ENCODE assay signal across 10 cellular contexts in genomic region chr1:84972377-84972987, GRCh38. TPM values are rescaled to one million over a fixed set of nuclear protein-coding genes. Genes with fewer than 3 reads are reported as not detected.
DNase-seq lines count a peak whose midpoint lies in the region; ATAC-seq and TF ChIP-seq lines count a peak whose summit lies in the region.
"Had no signal": no experiment of that assay in that cellular context is flagged by ENCODE, and none has a peak within 500 bp of the region (broad histone marks: within the 10 kb centered on the region; RNA-seq: fewer than 3 reads in every experiment).

No MANE protein-coding gene starts in this region.

- H3K9ac ChIP-seq in MM.1S (ENCODE audit: low read length), result no peak overlapping the region

- H3K4me1 ChIP-seq in MM.1S (ENCODE audit: low read length), result no peaks in the 10 kb centered on the region
- H3K4me1 ChIP-seq in prostate gland (replicated peaks), result no peaks in the 10 kb centered on the region
- H3K4me1 ChIP-seq: esophagus squamous epithelium, upper lobe of right lung had no signal

- 80% methylated on average over 1 of the region's 1 CpG for WGBS in prostate gland

- H3K4me3 ChIP-seq in MM.1S (ENCODE audit: low read length) (no peak overlapping the region), dorsolateral prefrontal cortex (no peak overlapping the region), prostate gland (no peak overlapping the region)
- H3K4me3 ChIP-seq: esophagus squamous epithelium, upper lobe of right lung had no signal

- H3F3A ChIP-seq in MM.1S (ENCODE audit: insufficient read depth, low read length), result no peaks in the 10 kb centered on the region

- no peak overlapping the region for H2AFZ ChIP-seq in MM.1S (ENCODE audit: low read length)

- CTCF ChIA-PET in HEK293T (lab: Yijun Ruan, JAX), result no interaction called here

- no peaks in the 10 kb centered on the region for H3K79me2 ChIP-seq in MM.1S (ENCODE audit: low read length)

- POLR2A ChIA-PET in HEK293T (lab: Yijun Ruan, JAX), result interaction anchor here (1.5 kb wide), 1 partner anchor 18 kb away, joined by 3 read pairs; no protein-coding TSS in a partner anchor

- H3K36me3 ChIP-seq in MM.1S (replicated peaks; ENCODE audit: insufficient read depth, low read length) (no peaks in the 10 kb centered on the region), prostate gland (no peaks in the 10 kb centered on the region)
- H3K36me3 ChIP-seq: esophagus squamous epithelium, upper lobe of right lung had no signal

- ATAC-seq in GM18868 (IDR thresholded peaks at IDR 0.05; ENCODE audit: unreplicated experiment), result peak; percentile 15
- ATAC-seq in GM21717 (IDR thresholded peaks at IDR 0.05; ENCODE audit: unreplicated experiment), result no peak
- ATAC-seq: upper lobe of right lung had no signal

- no peak for DNase-seq in HEK293T (ENCODE audit: extremely low spot score)
- DNase-seq in MM.1S, result peak; percentile 33
- peak; percentile 3 for DNase-seq in myocyte (ENCODE audit: low read depth)
- no peak for DNase-seq in dorsolateral prefrontal cortex
- no peak for DNase-seq in prostate gland (ENCODE audit: low spot score)
- DNase-seq: esophagus squamous epithelium, NCI-H69, upper lobe of right lung had no signal

- no peak for TF ChIP-seq POLR2A in prostate gland (IDR thresholded peaks at IDR 0.05)

- H4K20me1 ChIP-seq in MM.1S (ENCODE audit: insufficient read depth, low read length), result no peaks in the 10 kb centered on the region

- H3K9me2 ChIP-seq in MM.1S (replicated peaks; ENCODE audit: insufficient read depth, low read length), result no peaks in the 10 kb centered on the region

- no peak overlapping the region for H3K4me2 ChIP-seq in MM.1S (ENCODE audit: low read depth, low read length)

- TF ChIP-seq CTCF in MM.1S (IDR thresholded peaks at IDR 0.05; ENCODE audit: low read length) (no peak), dorsolateral prefrontal cortex (IDR thresholded peaks at IDR 0.05 in 54 of 56, conservative IDR thresholded peaks at IDR 0.05 in 2 of 56; ENCODE audit: low read depth in 1 of 56, partially characterized antibody in 56 of 56) (no peak), prostate gland (IDR thresholded peaks at IDR 0.05) (no peak)

- no peaks in the 10 kb centered on the region for H3K9me3 ChIP-seq in MM.1S (replicated peaks; ENCODE audit: insufficient read depth, low read length)
- no peaks in the 10 kb centered on the region for H3K9me3 ChIP-seq in prostate gland
- H3K9me3 ChIP-seq: esophagus squamous epithelium, upper lobe of right lung had no signal

- intact Hi-C loops in dorsolateral prefrontal cortex (cut with DNase I) (no loop called here), prostate gland (cut with DNase I) (no loop called here)

- H3K27ac ChIP-seq in MM.1S (ENCODE audit: low read length) (no peak overlapping the region), dorsolateral prefrontal cortex (no peak overlapping the region), prostate gland (no peak overlapping the region)
- H3K27ac ChIP-seq: esophagus squamous epithelium, upper lobe of right lung had no signal

- no peaks in the 10 kb centered on the region for H3K27me3 ChIP-seq in MM.1S (replicated peaks; ENCODE audit: insufficient read depth, low read length)
- no peaks in the 10 kb centered on the region for H3K27me3 ChIP-seq in dorsolateral prefrontal cortex
- no peaks in the 10 kb centered on the region for H3K27me3 ChIP-seq in prostate gland (replicated peaks; ENCODE audit: insufficient read depth)
- H3K27me3 ChIP-seq: esophagus squamous epithelium, upper lobe of right lung had no signal

TF ChIP-seq in HEK293T, 16 proteins besides CTCF, POLR2A, EP300 and RAD21:
- TF ChIP-seq FOXM1 (IDR thresholded peaks at IDR 0.05; ENCODE audit: borderline replicate concordance) (peak; percentile 49; the same call in 1 of the 2 replicates), NFRKB (IDR thresholded peaks at IDR 0.05) (no peak)

RNA-seq across cellular contexts. Expression of gene MCOLN2, which starts 24.4 kb away (rescaled TPM):
- 0.48 TPM in 1 of 2 replicates, not detected in the other for total RNA-seq in myocyte
- 0.05 TPM for polyA plus RNA-seq in myocyte (2012)
- total RNA-seq in dorsolateral prefrontal cortex, result 1 to 10 TPM in 17 of 120 experiments, under 1 TPM in 62, not detected in 41; 0.14 to 2.0 (median 0.50) TPM
- 1 to 10 TPM; 1.1 to 6.8 TPM for total RNA-seq in prostate gland

Comparison
In these comparisons a context has a peak if more than half of its experiments do, and no peak if none do; other contexts are left out.
1. DNase-seq: peak in MM.1S (single experiment) and myocyte (single experiment); none in HEK293T (single experiment), dorsolateral prefrontal cortex (0 of 10) and prostate gland (single experiment).